Comparison of ENCODE assay signal across 32 cellular contexts in genomic region chr5:43981556-43981955, GRCh38.
"Had no signal": no experiment of that assay in that cellular context is flagged by ENCODE, and none has a peak within 500 bp of the region (broad histone marks: within the 10 kb centered on the region; RNA-seq: fewer than 3 reads in every experiment).

No MANE protein-coding gene starts in this region.

- H3K4me3 Mint-ChIP-seq: activated B cell treated with CpG ODN at 0.5 μM for 24 hours; activated CD4-positive, alpha-beta T cell treated with anti-CD3 and anti-CD28 coated beads for 36 hours; activated naive CD8-positive, alpha-beta T cell; activated T-cell treated with anti-CD3 and anti-CD28 coated beads, Interleukin-2, amount 50 U/mL, for 72 hours; brain; effector memory CD8-positive, alpha-beta T cell; nephron progenitor cell; stimulated activated memory B cell treated with anti-CD40 and anti-IgM and Interleukin-4, amounts not matched to agents 10 μg/mL and 1 μg/mL and 100 μg/mL, for 72 hours; stimulated activated naive CD8-positive, alpha-beta T cell treated with anti-CD3 and anti-CD28 coated beads, Interleukin-15, amount 100 ng/mL, for 72 hours; T-helper 17 cell; type B pancreatic cell had no signal

- DNase-seq: activated B cell treated with CpG ODN at 0.5 μM for 24 hours; activated CD4-positive, alpha-beta T cell treated with anti-CD3 and anti-CD28 coated beads for 36 hours; activated CD4-positive, alpha-beta T cell treated with anti-CD3 and anti-CD28 coated beads, Interleukin-2, amount 50 U/mL, for 4 hours; activated naive CD4-positive, alpha-beta T cell treated with Interleukin-2 at 50 U/mL for 16 hours; activated T-cell treated with anti-CD3 and anti-CD28 coated beads for 4 hours; activated T-cell treated with anti-CD3 and anti-CD28 coated beads, Interleukin-2, amount 50 U/mL, for 72 hours; cerebellar nuclear complex; colonic mucosa; effector memory CD8-positive, alpha-beta T cell; head of caudate nucleus; hippocampal formation; nephron progenitor cell; nucleus accumbens; sigmoid colon; small intestine; stimulated activated CD4-positive, alpha-beta T cell treated with anti-CD3 and anti-CD28 coated beads, Interleukin-4, amount 100 ng/mL, for 24 hours; stimulated activated naive CD8-positive, alpha-beta T cell treated with anti-CD3 and anti-CD28 coated beads, Interleukin-15, amount 100 ng/mL, for 72 hours; substantia nigra; T-helper 17 cell; T1000; uterus had no signal

- H3K36me3 Mint-ChIP-seq: activated naive CD8-positive, alpha-beta T cell; brain; stimulated activated memory B cell treated with anti-CD40 and anti-IgM and Interleukin-4, amounts not matched to agents 10 μg/mL and 1 μg/mL and 100 μg/mL, for 72 hours; type B pancreatic cell had no signal

- H3K4me3 ChIP-seq: ascending aorta, cardiac muscle cell, colonic mucosa, gastroesophageal sphincter, left lung, pancreas, prostate gland, sigmoid colon, uterus had no signal

- H3K36me3 ChIP-seq: ascending aorta, cardiac muscle cell, colonic mucosa, gastroesophageal sphincter, left lung, pancreas, prostate gland, sigmoid colon, uterus had no signal

- H3K9me3 ChIP-seq: ascending aorta, colonic mucosa, gastroesophageal sphincter, pancreas, prostate gland, uterus had no signal

- ATAC-seq: activated CD4-positive, alpha-beta T cell treated with anti-CD3 and anti-CD28 coated beads for 36 hours; activated T-cell treated with anti-CD3 and anti-CD28 coated beads, Interleukin-2, amount 50 U/mL, for 72 hours; effector memory CD8-positive, alpha-beta T cell; gastroesophageal sphincter; left lung; pancreas; stimulated activated memory B cell treated with anti-CD40 and anti-IgM and Interleukin-4, amounts not matched to agents 10 μg/mL and 1 μg/mL and 100 μg/mL, for 72 hours; stimulated activated naive CD8-positive, alpha-beta T cell treated with anti-CD3 and anti-CD28 coated beads, Interleukin-15, amount 100 ng/mL, for 72 hours; T-helper 17 cell had no signal

- H3K27ac Mint-ChIP-seq: activated B cell treated with CpG ODN at 0.5 μM for 24 hours; activated CD4-positive, alpha-beta T cell treated with anti-CD3 and anti-CD28 coated beads for 36 hours; activated naive CD8-positive, alpha-beta T cell; activated T-cell treated with anti-CD3 and anti-CD28 coated beads, Interleukin-2, amount 50 U/mL, for 72 hours; brain; effector memory CD8-positive, alpha-beta T cell; nephron progenitor cell; stimulated activated memory B cell treated with anti-CD40 and anti-IgM and Interleukin-4, amounts not matched to agents 10 μg/mL and 1 μg/mL and 100 μg/mL, for 72 hours; stimulated activated naive CD8-positive, alpha-beta T cell treated with anti-CD3 and anti-CD28 coated beads, Interleukin-15, amount 100 ng/mL, for 72 hours; T-helper 17 cell; type B pancreatic cell had no signal

- H3K27ac ChIP-seq: ascending aorta, cardiac muscle cell, colonic mucosa, gastroesophageal sphincter, left lung, pancreas, prostate gland, sigmoid colon, uterus had no signal

- H3K4me1 ChIP-seq: ascending aorta, colonic mucosa, gastroesophageal sphincter, left lung, pancreas, prostate gland, sigmoid colon, uterus had no signal

- FAIRE-seq: endothelial cell of umbilical vein, pancreas, small intestine had no signal

- H3K4me1 Mint-ChIP-seq: activated B cell treated with CpG ODN at 0.5 μM for 24 hours; activated CD4-positive, alpha-beta T cell treated with anti-CD3 and anti-CD28 coated beads for 36 hours; brain; nephron progenitor cell; stimulated activated memory B cell treated with anti-CD40 and anti-IgM and Interleukin-4, amounts not matched to agents 10 μg/mL and 1 μg/mL and 100 μg/mL, for 72 hours; stimulated activated naive CD8-positive, alpha-beta T cell treated with anti-CD3 and anti-CD28 coated beads, Interleukin-15, amount 100 ng/mL, for 72 hours; T-helper 17 cell had no signal

- H3K27me3 Mint-ChIP-seq: activated B cell treated with CpG ODN at 0.5 μM for 24 hours; activated naive CD8-positive, alpha-beta T cell; effector memory CD8-positive, alpha-beta T cell; stimulated activated memory B cell treated with anti-CD40 and anti-IgM and Interleukin-4, amounts not matched to agents 10 μg/mL and 1 μg/mL and 100 μg/mL, for 72 hours; stimulated activated naive CD8-positive, alpha-beta T cell treated with anti-CD3 and anti-CD28 coated beads, Interleukin-15, amount 100 ng/mL, for 72 hours; T-helper 17 cell; type B pancreatic cell had no signal

- H3K9me3 Mint-ChIP-seq: type B pancreatic cell had no signal

- H3K27me3 ChIP-seq: ascending aorta, cardiac muscle cell, colonic mucosa, gastroesophageal sphincter, left lung, pancreas, sigmoid colon, uterus had no signal
